ENCODE assay signal across 10 cellular contexts in the genomic region with DNA sequence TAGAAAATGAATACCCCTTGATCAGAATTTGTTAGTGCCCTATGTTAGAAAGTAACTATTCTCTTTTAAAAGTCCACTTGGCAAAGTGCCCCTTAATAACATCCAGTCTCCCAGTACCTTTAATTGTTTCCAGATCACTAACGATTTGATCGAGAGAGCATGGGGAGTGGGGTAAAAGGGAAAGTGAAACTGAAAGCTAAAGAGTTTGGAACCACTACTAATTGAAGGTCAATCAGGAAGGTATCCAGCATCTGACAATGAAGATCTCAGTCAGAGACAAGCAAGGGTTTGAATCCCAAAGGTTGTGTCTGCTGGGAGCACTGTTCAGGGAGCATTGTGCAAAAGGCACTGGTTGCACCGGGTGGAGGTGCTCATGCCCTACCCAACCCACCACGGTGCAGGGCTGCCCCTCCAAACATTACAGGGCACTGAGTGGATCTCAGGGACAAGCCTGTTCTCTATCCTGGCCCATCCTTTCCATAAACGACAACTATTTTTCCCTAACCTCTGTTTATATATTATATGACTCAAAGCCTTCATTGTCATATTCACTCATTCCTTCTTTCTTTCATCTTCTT. TPM values are rescaled to one million over a fixed set of nuclear protein-coding genes. Genes with fewer than 3 reads are reported as not detected.
DNase-seq lines count a peak whose midpoint lies in the region; FAIRE-seq and TF ChIP-seq lines count a peak whose summit lies in the region.
"Had no signal": no experiment of that assay in that cellular context is flagged by ENCODE, and none has a peak within 500 bp of the region (broad histone marks: within the 10 kb centered on the region; RNA-seq: fewer than 3 reads in every experiment).

No MANE protein-coding gene starts in this region.

- no peak for FAIRE-seq in GM12892 (lab: Jason Lieb, UNC)

- in situ Hi-C loops in GM13977 (cut with MboI; ENCODE audit: low pct_unique_long_range_greater_than_20kb, low sequenced_read_pairs, unreplicated experiment), result no loop called here

- DNase-seq in NCI-H1417 (lab: John Stamatoyannopoulos, UW), result peak; percentile 16 to 76 (median 32)
- no peak for DNase-seq in NCI-H1417 treated with DMSO at 0.1 percent for 48 hours (lab: John Stamatoyannopoulos, UW)
- DNase-seq in OCI-M1 (lab: John Stamatoyannopoulos, UW), result peak; percentile 82
- DNase-seq in foreskin fibroblast, result peak in 1 of 2 donors; percentile 37
- peak; percentile 9 for DNase-seq in stromal cell of bone marrow (ENCODE audit: low read depth)
- no peak for DNase-seq in GM12892 (ENCODE audit: insufficient read length)
- no peak for DNase-seq in GM13977 (ENCODE audit: low spot score)
- DNase-seq in NCI-H524 treated with DMSO at 0.1 percent for 48 hours (lab: John Stamatoyannopoulos, UW), result no peak
- DNase-seq: Peyer's patch had no signal

- TF ChIP-seq CTCF in foreskin fibroblast (IDR thresholded peaks at IDR 0.05; ENCODE audit: low read depth, low read length), result no peak
- TF ChIP-seq CTCF in GM13977 (IDR thresholded peaks at IDR 0.05; ENCODE audit: extremely low read depth, insufficient read depth, missing control alignments), result no peak

- peak overlapping the region; percentile 39 to 43 for H3K4me3 ChIP-seq in foreskin fibroblast (ENCODE audit: low read depth in 1 of 2, low read length in 2 of 2)
- H3K4me3 ChIP-seq: Peyer's patch, skin epidermis had no signal

- TF ChIP-seq POLR2A in GM12892 (IDR thresholded peaks at IDR 0.05; ENCODE audit: low read depth, low read length), result no peak

RNA-seq across cellular contexts. Expression of a gene that starts 14.6 kb away (rescaled TPM):
- polyA plus RNA-seq in GM12892 (2012; ENCODE audit: missing spikeins), result not detected

Comparison
In these comparisons a context has a peak if more than half of its experiments do, and no peak if none do; other contexts are left out.
1. DNase-seq: peak in NCI-H1417 (3 of 3), OCI-M1 (single experiment) and stromal cell of bone marrow (single experiment); none in NCI-H1417 treated with DMSO at 0.1 percent for 48 hours (single experiment), GM12892 (single experiment), GM13977 (single experiment) and NCI-H524 treated with DMSO at 0.1 percent for 48 hours (single experiment).